In genomic region chr12:19402743-19403400, GRCh38 we compare ENCODE assay signal across 9 cellular contexts. TPM values are rescaled to one million over a fixed set of nuclear protein-coding genes. Genes with fewer than 3 reads are reported as not detected.
DNase-seq lines count a peak whose midpoint lies in the region; ATAC-seq, FAIRE-seq and TF ChIP-seq lines count a peak whose summit lies in the region.
"Had no signal": no experiment of that assay in that cellular context is flagged by ENCODE, and none has a peak within 500 bp of the region (broad histone marks: within the 10 kb centered on the region; RNA-seq: fewer than 3 reads in every experiment).

No MANE protein-coding gene starts in this region.

- H3K9me1 ChIP-seq in keratinocyte (ENCODE audit: control insufficient read depth, extremely low read depth, insufficient read depth, low read length) = no peaks in the 10 kb centered on the region

- H3K9me3 ChIP-seq in keratinocyte (ENCODE audit: control insufficient read depth, low read depth, low read length) (no peaks in the 10 kb centered on the region), thoracic aorta (no peaks in the 10 kb centered on the region)

- no peak overlapping the region for H3K4me3 Mint-ChIP-seq in T-helper 2 cell treated with Interferon-gamma antibody and Interleukin-4, amounts not matched to agents 5 μg/mL and 100 μg/mL, for 36 hours

- ATAC-seq in thoracic aorta (ENCODE audit: insufficient number of reproducible peaks, low FRiP score, low read depth) = peak; percentile 80
- ATAC-seq in GM19397 (IDR thresholded peaks at IDR 0.05; ENCODE audit: unreplicated experiment) = no peak
- ATAC-seq in GM18873 (IDR thresholded peaks at IDR 0.05; ENCODE audit: low FRiP score, unreplicated experiment) = no peak

- no peak overlapping the region for H3K4me2 ChIP-seq in keratinocyte (ENCODE audit: control insufficient read depth, extremely low read depth, insufficient read depth, low read depth, low read length)

- H3K79me2 ChIP-seq in keratinocyte (ENCODE audit: control insufficient read depth, insufficient read depth, low read length) = no peaks in the 10 kb centered on the region

- H3K27me3 ChIP-seq in brain microvascular endothelial cell (replicated peaks) (no peaks in the 10 kb centered on the region), keratinocyte (ENCODE audit: control insufficient read depth, extremely low read depth, insufficient read depth, low read length) (no peaks in the 10 kb centered on the region), thoracic aorta (replicated peaks; ENCODE audit: insufficient read depth) (no peaks in the 10 kb centered on the region)

- H3K27ac Mint-ChIP-seq in T-helper 2 cell treated with Interferon-gamma antibody and Interleukin-4, amounts not matched to agents 5 μg/mL and 100 μg/mL, for 36 hours = no peak overlapping the region

- peaks cover 5% of the 10 kb centered on the region for H3K9me3 Mint-ChIP-seq in T-helper 2 cell treated with Interferon-gamma antibody and Interleukin-4, amounts not matched to agents 5 μg/mL and 100 μg/mL, for 36 hours

- FAIRE-seq in keratinocyte (lab: Jason Lieb, UNC) = peak; percentile 23

- H3K4me1 ChIP-seq in keratinocyte (ENCODE audit: control insufficient read depth, extremely low read depth, insufficient read depth, low read length) (peaks cover 24% of the 10 kb centered on the region), thoracic aorta (ENCODE audit: control insufficient read depth in 1 of 2, low read depth in 2 of 2) (peaks cover 0 to 16% of the 10 kb centered on the region in 2 donors)

- no peak overlapping the region for H3K27ac ChIP-seq in brain microvascular endothelial cell
- H3K27ac ChIP-seq in keratinocyte (ENCODE audit: control insufficient read depth, insufficient read depth, low read length) = no peak overlapping the region
- H3K27ac ChIP-seq in thoracic aorta = peak overlapping the region; percentile 47 to 57

- dilution Hi-C loops in keratinocyte (cut with MboI; ENCODE audit: extremely low pct_ligation_motif_present, low sequenced_read_pairs) = no loop called here

- peak; percentile 31 for DNase-seq in NCI-H1694 treated with DMSO at 0.1 percent for 48 hours (lab: John Stamatoyannopoulos, UW)
- DNase-seq in NCI-H1694 (lab: John Stamatoyannopoulos, UW) = no peak
- DNase-seq in brain microvascular endothelial cell = peak; percentile 15
- no peak for DNase-seq in keratinocyte (ENCODE audit: low read depth, low spot score)
- peak; percentile 6 for DNase-seq in thoracic aorta (ENCODE audit: low spot score)
- DNase-seq in T-helper 2 cell treated with Interferon-gamma antibody and Interleukin-4, amounts not matched to agents 5 μg/mL and 100 μg/mL, for 36 hours (ENCODE audit: low spot score) = no peak
- DNase-seq: NCI-H1436 treated with DMSO at 0.1 percent for 48 hours had no signal

- TF ChIP-seq CTCF in brain microvascular endothelial cell (IDR thresholded peaks at IDR 0.05; ENCODE audit: low read depth, low read length, missing control alignments) = no peak
- TF ChIP-seq CTCF in keratinocyte (optimal IDR thresholded peaks at IDR 0.05 in 1 of 3, IDR thresholded peaks at IDR 0.05 in 1 of 3, conservative IDR thresholded peaks at IDR 0.05 in 1 of 3; ENCODE audit: extremely low read depth in 1 of 3, insufficient read depth in 2 of 3, low read length in 3 of 3) = no peak
- no peak for TF ChIP-seq CTCF in thoracic aorta (IDR thresholded peaks at IDR 0.05)

- H4K20me1 ChIP-seq in keratinocyte (ENCODE audit: control insufficient read depth, extremely low read depth, insufficient read depth, low read length) = no peaks in the 10 kb centered on the region

- no peaks in the 10 kb centered on the region for H3K36me3 ChIP-seq in brain microvascular endothelial cell (replicated peaks)
- H3K36me3 ChIP-seq in keratinocyte (ENCODE audit: control insufficient read depth in 2 of 2, extremely low read depth in 1 of 2, insufficient read depth in 2 of 2, low read length in 2 of 2) = no peaks in the 10 kb centered on the region
- no peaks in the 10 kb centered on the region for H3K36me3 ChIP-seq in thoracic aorta

- peak overlapping the region; percentile 50 for H2AFZ ChIP-seq in keratinocyte (ENCODE audit: control insufficient read depth, low read length)

- H3K4me3 ChIP-seq in brain microvascular endothelial cell (ENCODE audit: low read depth, low read length) (no peak overlapping the region), keratinocyte (ENCODE audit: control insufficient read depth in 2 of 3, extremely low read depth in 1 of 3, insufficient read depth in 2 of 3, low read depth in 1 of 3, low read length in 3 of 3) (no peak overlapping the region), thoracic aorta (no peak overlapping the region)

- no peak overlapping the region for H3K9ac ChIP-seq in keratinocyte (ENCODE audit: control insufficient read depth, extremely low read depth, insufficient read depth, low read length)

- H3K4me1 Mint-ChIP-seq in T-helper 2 cell treated with Interferon-gamma antibody and Interleukin-4, amounts not matched to agents 5 μg/mL and 100 μg/mL, for 36 hours (ENCODE audit: low read depth) = peaks cover 4% of the 10 kb centered on the region

- peaks cover 2% of the 10 kb centered on the region for H3K36me3 Mint-ChIP-seq in T-helper 2 cell treated with Interferon-gamma antibody and Interleukin-4, amounts not matched to agents 5 μg/mL and 100 μg/mL, for 36 hours (ENCODE audit: low read depth)

- in situ Hi-C loops in brain microvascular endothelial cell (cut with HindIII; ENCODE audit: low pct_ligation_motif_present, low sequenced_read_pairs) = no loop called here

- H3K27me3 Mint-ChIP-seq in T-helper 2 cell treated with Interferon-gamma antibody and Interleukin-4, amounts not matched to agents 5 μg/mL and 100 μg/mL, for 36 hours (ENCODE audit: low read depth) = no peaks in the 10 kb centered on the region

RNA-seq across cellular contexts. Expression of gene AEBP2, which starts 36.4 kb away (rescaled TPM):
- 10.1 to 19.6 TPM (median 14.8 TPM) in 3 replicates for polyA plus RNA-seq in keratinocyte
- 36.5 TPM for polyA plus RNA-seq in keratinocyte (2011; ENCODE audit: low read depth)
- polyA plus RNA-seq in keratinocyte (2011; cell fraction: cytosol; rRNA removed) = 15.9 and 26.4 TPM in 2 replicates
- polyA plus RNA-seq in keratinocyte (2011; cell fraction: nucleus; rRNA removed) = 32.0 and 32.1 TPM in 2 replicates
- 21.5 and 22.7 TPM in 2 replicates for polyA plus RNA-seq in keratinocyte (2012; ENCODE audit: low replicate concordance)
- polyA minus RNA-seq in keratinocyte = 12.8 to 18.6 TPM (median 17.7 TPM) in 3 replicates
- 8.8 TPM for polyA minus RNA-seq in keratinocyte (2011; cell fraction: cytosol; rRNA and poly(A)+ RNA removed)
- polyA minus RNA-seq in keratinocyte (2011; cell fraction: nucleus; rRNA and poly(A)+ RNA removed) = 12.9 and 34.5 TPM in 2 replicates
- total RNA-seq in thoracic aorta = 10 to 100 TPM; 28.3 to 79.6 TPM

Comparison
In these comparisons a context has a peak if more than half of its experiments do, and no peak if none do; other contexts are left out.
1. DNase-seq: peak in NCI-H1694 treated with DMSO at 0.1 percent for 48 hours (single experiment), brain microvascular endothelial cell (single experiment) and thoracic aorta (single experiment); none in NCI-H1694 (single experiment), keratinocyte (single experiment) and T-helper 2 cell treated with Interferon-gamma antibody and Interleukin-4, amounts not matched to agents 5 μg/mL and 100 μg/mL, for 36 hours (single experiment).
2. H3K27ac ChIP-seq: peak in thoracic aorta (2 of 2); none in brain microvascular endothelial cell (single experiment) and keratinocyte (single experiment).